ENCODE assay signal across 12 cellular contexts in genomic region chr9:79662553-79662956, GRCh38.
DNase-seq lines count a peak whose midpoint lies in the region; ATAC-seq and TF ChIP-seq lines count a peak whose summit lies in the region.
"Had no signal": no experiment of that assay in that cellular context is flagged by ENCODE, and none has a peak within 500 bp of the region (broad histone marks: within the 10 kb centered on the region; RNA-seq: fewer than 3 reads in every experiment).

No MANE protein-coding gene starts in this region.

- H3K27ac ChIP-seq in CD4-positive, alpha-beta memory T cell (ENCODE audit: low read depth, low read length): no peak overlapping the region
- no peak overlapping the region for H3K27ac ChIP-seq in vagina
- no peak overlapping the region for H3K27ac ChIP-seq in right lobe of liver
- H3K27ac ChIP-seq: coronary artery had no signal

- CTCF ChIA-PET in CD4-positive, alpha-beta memory T cell (lab: Charles Lee; ENCODE audit: partially characterized antibody): no interaction called here

- no peaks in the 10 kb centered on the region for H3K9me3 ChIP-seq in CD4-positive, alpha-beta memory T cell (ENCODE audit: control insufficient read depth in 1 of 2, low read length in 2 of 2)
- no peaks in the 10 kb centered on the region for H3K9me3 ChIP-seq in vagina
- no peaks in the 10 kb centered on the region for H3K9me3 ChIP-seq in right lobe of liver
- H3K9me3 ChIP-seq: tibial nerve had no signal

- H3K36me3 ChIP-seq in CD4-positive, alpha-beta memory T cell (ENCODE audit: insufficient read depth, low read length): no peaks in the 10 kb centered on the region
- no peaks in the 10 kb centered on the region for H3K36me3 ChIP-seq in vagina
- H3K36me3 ChIP-seq in right lobe of liver: no peaks in the 10 kb centered on the region
- H3K36me3 ChIP-seq: tibial nerve had no signal

- peaks cover 32 to 73% (median 44%) of the 10 kb centered on the region in 4 donors for H3K4me1 Mint-ChIP-seq in CD4-positive, alpha-beta memory T cell
- peaks cover 96% of the 10 kb centered on the region for H3K4me1 Mint-ChIP-seq in nephron progenitor cell

- 64% methylated on average over 5 of the region's 6 CpGs for WGBS in right lobe of liver (ENCODE audit: insufficient coverage, low coverage, low lambda C conversion rate, missing lambda C conversion rate)

- in situ Hi-C loops in KBM-7 (cut with MboI; ENCODE audit: low pct_unique_long_range_greater_than_20kb, low sequenced_read_pairs): no loop called here

- H3K4me3 Mint-ChIP-seq in CD4-positive, alpha-beta memory T cell: peak overlapping the region in 6 of 8 donors; percentile 38 to 59 (median 52)
- H3K4me3 Mint-ChIP-seq in nephron progenitor cell: peak overlapping the region; percentile 75

- H3K9me3 Mint-ChIP-seq in CD4-positive, alpha-beta memory T cell: peaks cover 0 to 3% (median 0%) of the 10 kb centered on the region in 8 donors
- H3K9me3 Mint-ChIP-seq in nephron progenitor cell: no peaks in the 10 kb centered on the region

- peak overlapping the region; percentile 30 to 93 (median 61) for H3K27ac Mint-ChIP-seq in CD4-positive, alpha-beta memory T cell
- H3K27ac Mint-ChIP-seq in nephron progenitor cell: peak overlapping the region; percentile 99

- no peak for TF ChIP-seq CTCF in nephron progenitor cell (IDR thresholded peaks at IDR 0.05)
- no peak for TF ChIP-seq CTCF in vagina (IDR thresholded peaks at IDR 0.05)
- TF ChIP-seq CTCF in right lobe of liver (IDR thresholded peaks at IDR 0.05): no peak

- POLR2A ChIA-PET in CD4-positive, alpha-beta memory T cell (lab: Charles Lee; ENCODE audit: partially characterized antibody): interaction anchor here (1.0 to 1.7 kb wide), 3 partner anchors 22 to 91 kb away, joined by 3 to 4 read pairs (median 3); partner anchors contain the start of gene TLE4

- no peak for TF ChIP-seq POLR2A in vagina (IDR thresholded peaks at IDR 0.05)
- TF ChIP-seq POLR2A in right lobe of liver (IDR thresholded peaks at IDR 0.05): no peak

- peak in 3 of 5 donors; percentile 24 to 35 (median 30) for DNase-seq in CD4-positive, alpha-beta memory T cell
- DNase-seq in NAMALWA (ENCODE audit: low spot score): peak; percentile 6
- DNase-seq in dedifferentiated amniotic fluid mesenchymal stem cell (ENCODE audit: extremely low spot score): peak; percentile 30
- peak; percentile 8 for DNase-seq in nephron progenitor cell
- no peak for DNase-seq in vagina (ENCODE audit: extremely low spot score in 2 of 2)
- no peak for DNase-seq in NCI-H345 (lab: John Stamatoyannopoulos, UW)
- no peak for DNase-seq in KBM-7
- DNase-seq in right lobe of liver: no peak
- DNase-seq: OCI-M1; stimulated activated CD4-positive, alpha-beta T cell treated with anti-CD3 and anti-CD28 coated beads, Interleukin-4, amount 100 ng/mL, for 1 hour had no signal

- H3K4me1 ChIP-seq in CD4-positive, alpha-beta memory T cell (ENCODE audit: insufficient read depth, low read length): peaks cover 21% of the 10 kb centered on the region
- H3K4me1 ChIP-seq in vagina (peaks cover 23% of the 10 kb centered on the region), right lobe of liver (no peaks in the 10 kb centered on the region)

- ATAC-seq in right lobe of liver: no peak

- H3K36me3 Mint-ChIP-seq in CD4-positive, alpha-beta memory T cell: peaks cover 19 to 23% of the 10 kb centered on the region in 2 donors
- H3K36me3 Mint-ChIP-seq in nephron progenitor cell (ENCODE audit: low read depth): peaks cover 19% of the 10 kb centered on the region

- H3K4me3 ChIP-seq in CD4-positive, alpha-beta memory T cell (ENCODE audit: low read length in 2 of 2): no peak overlapping the region
- H3K4me3 ChIP-seq in vagina (no peak overlapping the region), right lobe of liver (no peak overlapping the region)
- H3K4me3 ChIP-seq: coronary artery, tibial nerve had no signal

- H3K27me3 ChIP-seq in CD4-positive, alpha-beta memory T cell (ENCODE audit: insufficient read depth, low read length): no peaks in the 10 kb centered on the region
- H3K27me3 ChIP-seq in vagina: no peaks in the 10 kb centered on the region
- H3K27me3 ChIP-seq in right lobe of liver: no peaks in the 10 kb centered on the region
- H3K27me3 ChIP-seq: tibial nerve had no signal

- intact Hi-C loops in CD4-positive, alpha-beta memory T cell (cut with micrococcal nuclease): loop anchor here (2.0 kb wide), 1 partner anchor 92 kb away; the partner anchor contains the start of gene TLE4
- intact Hi-C loops in vagina (cut with DNase I): no loop called here
- intact Hi-C loops in right lobe of liver (cut with DNase I): no loop called here

- H3K27me3 Mint-ChIP-seq in CD4-positive, alpha-beta memory T cell: no peaks in the 10 kb centered on the region
- peaks cover 3% of the 10 kb centered on the region for H3K27me3 Mint-ChIP-seq in nephron progenitor cell (ENCODE audit: low read depth, poor library complexity)

Comparison
In these comparisons a context has a peak if more than half of its experiments do, and no peak if none do; other contexts are left out.
1. DNase-seq: peak in CD4-positive, alpha-beta memory T cell (3 of 5), NAMALWA (single experiment), dedifferentiated amniotic fluid mesenchymal stem cell (single experiment) and nephron progenitor cell (single experiment); none in vagina (0 of 2), NCI-H345 (single experiment), KBM-7 (single experiment) and right lobe of liver (0 of 3).